12 cellular contexts compared by ENCODE assay signal in the genomic region with DNA sequence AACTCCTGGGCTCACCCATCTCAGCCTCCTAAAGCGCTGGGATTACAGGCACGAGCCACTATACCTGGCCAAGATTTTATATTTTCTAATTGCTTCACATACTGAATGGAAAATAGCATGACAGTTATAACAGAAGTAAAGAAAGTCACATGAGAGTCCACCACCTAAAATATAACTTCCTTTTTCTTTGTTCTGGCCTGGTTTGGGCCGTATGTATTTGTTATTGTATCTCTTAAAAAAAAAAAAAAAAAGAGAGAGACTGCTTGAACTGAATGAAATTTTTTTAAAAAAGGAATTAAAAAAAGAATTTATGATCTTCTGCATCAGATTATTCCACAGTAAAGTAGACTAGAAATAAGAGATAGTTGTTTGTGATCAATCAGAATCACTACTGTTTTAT.
"Had no signal": no experiment of that assay in that cellular context is flagged by ENCODE, and none has a peak within 500 bp of the region (broad histone marks: within the 10 kb centered on the region; RNA-seq: fewer than 3 reads in every experiment).

No MANE protein-coding gene starts in this region.

- H3K9me3 ChIP-seq: gastroesophageal sphincter, sigmoid colon, testis had no signal

- ATAC-seq: gastroesophageal sphincter had no signal

- H3K4me3 ChIP-seq: coronary artery, gastroesophageal sphincter, sigmoid colon, testis had no signal

- H3K4me1 ChIP-seq: gastroesophageal sphincter, testis had no signal

- DNase-seq: activated CD4-positive, alpha-beta memory T cell treated with anti-CD3 and anti-CD28 coated beads for 36 hours; activated CD8-positive, alpha-beta memory T cell treated with anti-CD3 and anti-CD28 coated beads, Interleukin-2, amount 50 U/mL, for 4 hours; activated naive CD4-positive, alpha-beta T cell treated with anti-CD3 and anti-CD28 coated beads, Interleukin-2, amount 10 ng/mL, durations not matched to agents 7 days and 5 days; effector memory CD4-positive, alpha-beta T cell; islet precursor cell; mesenchymal stem cell; sigmoid colon; T-helper 2 cell; testis had no signal

- H3K27me3 ChIP-seq: gastroesophageal sphincter, sigmoid colon, testis had no signal

- H3K27ac ChIP-seq: coronary artery, epithelial cell of prostate, gastroesophageal sphincter, sigmoid colon, testis had no signal
